In the genomic region with DNA sequence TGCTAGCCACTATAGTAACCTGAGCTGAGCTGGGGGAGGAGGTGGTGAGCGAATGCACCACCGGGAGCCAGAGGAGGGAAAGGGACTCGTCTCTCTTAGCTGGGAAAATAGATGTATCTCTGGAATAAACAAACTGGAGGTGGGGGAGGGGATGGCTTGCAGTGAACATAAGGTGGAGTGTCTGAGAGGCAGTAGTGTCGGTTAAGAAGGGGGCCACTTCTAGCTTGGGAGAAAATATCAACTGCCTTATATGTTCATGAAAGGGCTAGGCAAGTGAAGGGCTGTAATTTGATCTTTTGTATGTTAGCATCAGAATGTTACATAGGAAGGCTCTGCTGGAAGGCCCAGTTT, we compare ENCODE assay signal across 8 cellular contexts. TPM values are rescaled to one million over a fixed set of nuclear protein-coding genes. Genes with fewer than 3 reads are reported as not detected.
A peak's percentile ranks its signal among the peaks of the same experiment; 100 is the strongest.
DNase-seq lines count a peak whose midpoint lies in the region; ATAC-seq and TF ChIP-seq lines count a peak whose summit lies in the region.
"Had no signal": no experiment of that assay in that cellular context is flagged by ENCODE, and none has a peak within 500 bp of the region (broad histone marks: within the 10 kb centered on the region; RNA-seq: fewer than 3 reads in every experiment).

No MANE protein-coding gene starts in this region.

- peak overlapping the region; percentile 64 for H3K27ac ChIP-seq in HEK293 (ENCODE audit: extremely low read depth, low read depth, low read length)
- peak overlapping the region; percentile 98 to 99 (median 99) for H3K27ac ChIP-seq in gastroesophageal sphincter
- H3K27ac ChIP-seq in testis, result peak overlapping the region; percentile 73 to 96
- H3K27ac ChIP-seq in naive thymus-derived CD4-positive, alpha-beta T cell (ENCODE audit: low read depth, low read length), result no peak overlapping the region

- DNase-seq in NCI-H82 (lab: John Stamatoyannopoulos, UW), result peak; percentile 81
- peak; percentile 33 for DNase-seq in testis
- no peak for DNase-seq in naive thymus-derived CD4-positive, alpha-beta T cell
- DNase-seq in activated T-cell treated with anti-CD3 and anti-CD28 coated beads, Interleukin-2, amount 50 U/mL, for 72 hours, result no peak
- DNase-seq in activated naive CD8-positive, alpha-beta T cell treated with anti-CD3 and anti-CD28 coated beads, Interleukin-2, amount 50 U/mL, for 24 hours, result no peak
- DNase-seq: midbrain had no signal

- H3K9me3 ChIP-seq in HEK293 (ENCODE audit: control insufficient read depth, insufficient read depth, low read depth, low read length) (no peaks in the 10 kb centered on the region), gastroesophageal sphincter (no peaks in the 10 kb centered on the region), testis (no peaks in the 10 kb centered on the region)
- H3K9me3 ChIP-seq in naive thymus-derived CD4-positive, alpha-beta T cell (ENCODE audit: control insufficient read depth in 2 of 3, low read length in 3 of 3), result no peaks in the 10 kb centered on the region

- WGBS in gastroesophageal sphincter (ENCODE audit: low coverage in 1 of 2), 2 donors, result 9 to 21% methylated on average over 4 of the region's 4 CpGs
- WGBS in testis, 2 donors, result 16 to 19% methylated on average over 4 of the region's 4 CpGs

- no peaks in the 10 kb centered on the region for H3K36me3 ChIP-seq in HEK293 (ENCODE audit: control insufficient read depth in 2 of 2, insufficient read depth in 1 of 2, low read length in 2 of 2)
- no peaks in the 10 kb centered on the region for H3K36me3 ChIP-seq in gastroesophageal sphincter
- H3K36me3 ChIP-seq in testis (ENCODE audit: low read depth, missing control alignments), result no peaks in the 10 kb centered on the region
- no peaks in the 10 kb centered on the region for H3K36me3 ChIP-seq in naive thymus-derived CD4-positive, alpha-beta T cell (ENCODE audit: control insufficient read depth in 2 of 3, insufficient read depth in 3 of 3, low read length in 3 of 3)

- H3K4me3 Mint-ChIP-seq in naive thymus-derived CD4-positive, alpha-beta T cell, result no peak overlapping the region
- no peak overlapping the region for H3K4me3 Mint-ChIP-seq in activated T-cell treated with anti-CD3 and anti-CD28 coated beads, Interleukin-2, amount 50 U/mL, for 72 hours
- H3K4me3 Mint-ChIP-seq in activated naive CD8-positive, alpha-beta T cell treated with anti-CD3 and anti-CD28 coated beads, Interleukin-2, amount 50 U/mL, for 24 hours, result no peak overlapping the region

- no peak for ATAC-seq in gastroesophageal sphincter
- ATAC-seq in naive thymus-derived CD4-positive, alpha-beta T cell, result no peak
- no peak for ATAC-seq in activated T-cell treated with anti-CD3 and anti-CD28 coated beads, Interleukin-2, amount 50 U/mL, for 72 hours (replicated peaks in 1 of 2)
- ATAC-seq in activated naive CD8-positive, alpha-beta T cell treated with anti-CD3 and anti-CD28 coated beads, Interleukin-2, amount 50 U/mL, for 24 hours, result no peak

- TF ChIP-seq CTCF in HEK293 (tag by site-specific recombination; IDR thresholded peaks at IDR 0.05) (no peak), gastroesophageal sphincter (IDR thresholded peaks at IDR 0.05) (no peak), testis (IDR thresholded peaks at IDR 0.05) (no peak)

- peaks cover 0 to 6% (median 0%) of the 10 kb centered on the region in 11 donors for H3K9me3 Mint-ChIP-seq in naive thymus-derived CD4-positive, alpha-beta T cell
- H3K9me3 Mint-ChIP-seq in activated T-cell treated with anti-CD3 and anti-CD28 coated beads, Interleukin-2, amount 50 U/mL, for 72 hours, result no peaks in the 10 kb centered on the region
- no peaks in the 10 kb centered on the region for H3K9me3 Mint-ChIP-seq in activated naive CD8-positive, alpha-beta T cell treated with anti-CD3 and anti-CD28 coated beads, Interleukin-2, amount 50 U/mL, for 24 hours

- CTCF ChIA-PET in HEK293 (lab: Yijun Ruan, JAX), result interaction anchor here (0.6 to 1.5 kb wide), 4 partner anchors 8 to 530 kb away, joined by 3 read pairs; no protein-coding TSS in a partner anchor
- CTCF ChIA-PET in naive thymus-derived CD4-positive, alpha-beta T cell (lab: Charles Lee), result no interaction called here

- H3K27me3 Mint-ChIP-seq in naive thymus-derived CD4-positive, alpha-beta T cell, result peaks cover 28 to 39% (median 30%) of the 10 kb centered on the region in 5 donors
- peaks cover 19% of the 10 kb centered on the region for H3K27me3 Mint-ChIP-seq in activated T-cell treated with anti-CD3 and anti-CD28 coated beads, Interleukin-2, amount 50 U/mL, for 72 hours (ENCODE audit: low read depth)
- peaks cover 37% of the 10 kb centered on the region for H3K27me3 Mint-ChIP-seq in activated naive CD8-positive, alpha-beta T cell treated with anti-CD3 and anti-CD28 coated beads, Interleukin-2, amount 50 U/mL, for 24 hours

- H3K27ac Mint-ChIP-seq in naive thymus-derived CD4-positive, alpha-beta T cell, result no peak overlapping the region
- no peak overlapping the region for H3K27ac Mint-ChIP-seq in activated T-cell treated with anti-CD3 and anti-CD28 coated beads, Interleukin-2, amount 50 U/mL, for 72 hours
- no peak overlapping the region for H3K27ac Mint-ChIP-seq in activated naive CD8-positive, alpha-beta T cell treated with anti-CD3 and anti-CD28 coated beads, Interleukin-2, amount 50 U/mL, for 24 hours

- no peak for TF ChIP-seq EP300 in gastroesophageal sphincter (IDR thresholded peaks at IDR 0.05)

- H3K36me3 Mint-ChIP-seq in naive thymus-derived CD4-positive, alpha-beta T cell, result peaks cover 0 to 3% (median 0%) of the 10 kb centered on the region in 5 donors
- H3K36me3 Mint-ChIP-seq in activated T-cell treated with anti-CD3 and anti-CD28 coated beads, Interleukin-2, amount 50 U/mL, for 72 hours (ENCODE audit: insufficient read depth in 2 of 2), result no peaks in the 10 kb centered on the region
- no peaks in the 10 kb centered on the region for H3K36me3 Mint-ChIP-seq in activated naive CD8-positive, alpha-beta T cell treated with anti-CD3 and anti-CD28 coated beads, Interleukin-2, amount 50 U/mL, for 24 hours (ENCODE audit: low read depth)

- POLR2A ChIA-PET in HEK293 (lab: Yijun Ruan, JAX), result no interaction called here
- POLR2A ChIA-PET in naive thymus-derived CD4-positive, alpha-beta T cell (lab: Charles Lee), result no interaction called here

- intact Hi-C loops in testis (cut with DNase I; ENCODE audit: low total_unique reads), result no loop called here
- intact Hi-C loops in naive thymus-derived CD4-positive, alpha-beta T cell (cut with micrococcal nuclease), result no loop called here

- H3K4me1 ChIP-seq in HEK293 (ENCODE audit: control insufficient read depth, insufficient read depth, low read length) (peaks cover 26% of the 10 kb centered on the region), gastroesophageal sphincter (peaks cover 0 to 75% (median 16%) of the 10 kb centered on the region in 3 donors), testis (peaks cover 15% of the 10 kb centered on the region)
- peaks cover 0 to 8% of the 10 kb centered on the region in 2 donors for H3K4me1 ChIP-seq in naive thymus-derived CD4-positive, alpha-beta T cell (ENCODE audit: control insufficient read depth in 2 of 2, insufficient read depth in 2 of 2, low read length in 2 of 2)

- peak overlapping the region; percentile 19 for H3K4me3 ChIP-seq in HEK293 (ENCODE audit: low read depth, low read length)
- H3K4me3 ChIP-seq in gastroesophageal sphincter, result peak overlapping the region; percentile 93 to 99
- H3K4me3 ChIP-seq in testis, result no peak overlapping the region
- no peak overlapping the region for H3K4me3 ChIP-seq in naive thymus-derived CD4-positive, alpha-beta T cell (ENCODE audit: low read length)

- H3K4me1 Mint-ChIP-seq in naive thymus-derived CD4-positive, alpha-beta T cell, result peaks cover 0 to 14% (median 9%) of the 10 kb centered on the region in 7 donors
- peaks cover 9% of the 10 kb centered on the region for H3K4me1 Mint-ChIP-seq in activated T-cell treated with anti-CD3 and anti-CD28 coated beads, Interleukin-2, amount 50 U/mL, for 72 hours (ENCODE audit: low read depth)
- peaks cover 14% of the 10 kb centered on the region for H3K4me1 Mint-ChIP-seq in activated naive CD8-positive, alpha-beta T cell treated with anti-CD3 and anti-CD28 coated beads, Interleukin-2, amount 50 U/mL, for 24 hours

- H3K27me3 ChIP-seq in gastroesophageal sphincter (no peaks in the 10 kb centered on the region), testis (no peaks in the 10 kb centered on the region)
- peaks cover 0 to 8% of the 10 kb centered on the region in 2 donors for H3K27me3 ChIP-seq in naive thymus-derived CD4-positive, alpha-beta T cell (ENCODE audit: control insufficient read depth in 2 of 2, insufficient read depth in 2 of 2, low read length in 2 of 2)

- TF ChIP-seq POLR2A in gastroesophageal sphincter (IDR thresholded peaks at IDR 0.05), result no peak
- TF ChIP-seq POLR2A in testis (IDR thresholded peaks at IDR 0.05), result no peak

TF ChIP-seq in HEK293, 187 proteins besides CTCF, POLR2A, EP300 and RAD21 (continues in another document):
- TF ChIP-seq FEZF1 (tag by site-specific recombination; IDR thresholded peaks at IDR 0.05), result peak; percentile 32; the same call in 1 of the 2 replicates
- no peak for TF ChIP-seq ZNF394 (tag by site-specific recombination; IDR thresholded peaks at IDR 0.05; ENCODE audit: borderline replicate concordance)
- TF ChIP-seq ZNF202 (tag by site-specific recombination; IDR thresholded peaks at IDR 0.05; ENCODE audit: borderline replicate concordance), result no peak
- TF ChIP-seq ZNF514 (tag by site-specific recombination; IDR thresholded peaks at IDR 0.05), result no peak
- 0 out of 2 replicates have a peak, but pooled peaks have one; percentile 16 for TF ChIP-seq OVOL3 (tag by site-specific recombination; IDR thresholded peaks at IDR 0.05)

RNA-seq across cellular contexts. Expression of a gene that starts 2.2 kb away (rescaled TPM):
- total RNA-seq in gastroesophageal sphincter (10 to 100 TPM; 42.5 to 87.6 (median 67.8) TPM), testis (10 to 100 TPM; 33.1 to 34.7 TPM)
- polyA plus RNA-seq in testis (ENCODE audit: insufficient read depth, low read depth, low replicate concordance), result 6.2 TPM
- 10 to 100 TPM in 1 of 5 experiments, 1 to 10 TPM in 2, under 1 TPM in 2; 0.08 to 12.5 (median 2.5) TPM for total RNA-seq in naive thymus-derived CD4-positive, alpha-beta T cell
- not detected for polyA plus RNA-seq in naive thymus-derived CD4-positive, alpha-beta T cell
- 10 to 100 TPM in 1 of 2 donors, 1 to 10 TPM in 1; 3.8 to 13.8 TPM for total RNA-seq in activated T-cell treated with anti-CD3 and anti-CD28 coated beads, Interleukin-2, amount 50 U/mL, for 72 hours

Comparison
In these comparisons a context has a peak if more than half of its experiments do, and no peak if none do; other contexts are left out.
1. H3K4me3 ChIP-seq: peak in HEK293 (single experiment) and gastroesophageal sphincter (2 of 2); none in testis (0 of 2) and naive thymus-derived CD4-positive, alpha-beta T cell (single experiment).
2. DNase-seq: peak in NCI-H82 (single experiment) and testis (single experiment); none in naive thymus-derived CD4-positive, alpha-beta T cell (0 of 9), activated T-cell treated with anti-CD3 and anti-CD28 coated beads, Interleukin-2, amount 50 U/mL, for 72 hours (0 of 2) and activated naive CD8-positive, alpha-beta T cell treated with anti-CD3 and anti-CD28 coated beads, Interleukin-2, amount 50 U/mL, for 24 hours (single experiment).